ENCODE assay signal across 8 cellular contexts in genomic region chr15:70559223-70559823, GRCh38.
DNase-seq lines count a peak whose midpoint lies in the region; ATAC-seq and TF ChIP-seq lines count a peak whose summit lies in the region.

No MANE protein-coding gene starts in this region.

- no peak overlapping the region for H3K27ac Mint-ChIP-seq in stimulated activated naive B cell treated with anti-CD40 and anti-IgM and Interleukin-4, amounts not matched to agents 10 μg/mL and 1 μg/mL and 100 μg/mL, for 72 hours

- H4K20me1 ChIP-seq in BLaER1 (no peaks in the 10 kb centered on the region), SK-N-SH (ENCODE audit: insufficient read depth) (no peaks in the 10 kb centered on the region)

- H3K36me3 ChIP-seq in BLaER1 (no peaks in the 10 kb centered on the region), SK-N-SH (replicated peaks in 1 of 2; ENCODE audit: control insufficient read depth in 1 of 2, insufficient read depth in 2 of 2, low read length in 1 of 2) (no peaks in the 10 kb centered on the region)

- 53% methylated on average over 11 of the region's 11 CpGs for WGBS in SK-N-SH (ENCODE audit: low lambda C conversion rate)

- TF ChIP-seq RAD21 in SK-N-SH (IDR thresholded peaks at IDR 0.05; ENCODE audit: low read length) = no peak

- no peaks in the 10 kb centered on the region for H3K9me3 ChIP-seq in BLaER1
- no peaks in the 10 kb centered on the region for H3K9me3 ChIP-seq in SK-N-SH

- no peak overlapping the region for H3K4me3 Mint-ChIP-seq in stimulated activated naive B cell treated with anti-CD40 and anti-IgM and Interleukin-4, amounts not matched to agents 10 μg/mL and 1 μg/mL and 100 μg/mL, for 72 hours

- TF ChIP-seq CTCF in SK-N-SH (IDR thresholded peaks at IDR 0.05) = no peak

- peak; percentile 78 for ATAC-seq in stimulated activated naive B cell treated with anti-CD40 and anti-IgM and Interleukin-4, amounts not matched to agents 10 μg/mL and 1 μg/mL and 100 μg/mL, for 72 hours (replicated peaks)
- ATAC-seq in HG02870 (IDR thresholded peaks at IDR 0.05; ENCODE audit: unreplicated experiment) = no peak
- ATAC-seq in GM19035 (IDR thresholded peaks at IDR 0.05; ENCODE audit: unreplicated experiment) = no peak
- ATAC-seq in HG03469 (IDR thresholded peaks at IDR 0.05; ENCODE audit: unreplicated experiment) = no peak

- H3K36me3 Mint-ChIP-seq in stimulated activated naive B cell treated with anti-CD40 and anti-IgM and Interleukin-4, amounts not matched to agents 10 μg/mL and 1 μg/mL and 100 μg/mL, for 72 hours = no peaks in the 10 kb centered on the region

- H3K4me1 ChIP-seq in BLaER1 = peaks cover 30% of the 10 kb centered on the region
- H3K4me1 ChIP-seq in SK-N-SH (ENCODE audit: control insufficient read depth in 1 of 2, insufficient read depth in 2 of 2, low read depth in 1 of 2, low read length in 1 of 2) = peaks cover 4 to 13% of the 10 kb centered on the region in 2 experiments; a peak in 1 of 4 replicates

- H3K79me2 ChIP-seq in SK-N-SH (ENCODE audit: insufficient read depth) = no peaks in the 10 kb centered on the region

- no peaks in the 10 kb centered on the region for H3K9me2 ChIP-seq in SK-N-SH

- H3F3A ChIP-seq in SK-N-SH (replicated peaks; ENCODE audit: insufficient read depth) = no peaks in the 10 kb centered on the region

- POLR2A ChIA-PET in SK-N-SH (lab: Yijun Ruan, JAX) = no interaction called here

- no peak overlapping the region for H2AFZ ChIP-seq in SK-N-SH (ENCODE audit: low read depth)

- no peaks in the 10 kb centered on the region for H3K4me1 Mint-ChIP-seq in stimulated activated naive B cell treated with anti-CD40 and anti-IgM and Interleukin-4, amounts not matched to agents 10 μg/mL and 1 μg/mL and 100 μg/mL, for 72 hours

- H3K4me3 ChIP-seq in BLaER1 = no peak overlapping the region
- H3K4me3 ChIP-seq in SK-N-SH (ENCODE audit: low read depth in 2 of 2, low read length in 1 of 2) = no peak overlapping the region

- H3K27ac ChIP-seq in BLaER1 (no peak overlapping the region), SK-N-SH (ENCODE audit: low read depth in 2 of 2, low read length in 1 of 2) (no peak overlapping the region)

- H3K4me2 ChIP-seq in BLaER1 (peak overlapping the region; percentile 79), SK-N-SH (peak overlapping the region; percentile 13; the same call in 1 of the 2 replicates)

- H3K9ac ChIP-seq in BLaER1 = no peak overlapping the region
- H3K9ac ChIP-seq in SK-N-SH = no peak overlapping the region

- CTCF ChIA-PET in SK-N-SH (lab: Yijun Ruan, JAX) = interaction anchor here (1.0 kb wide), 1 partner anchor 163 kb away, joined by 3 read pairs; no protein-coding TSS in a partner anchor

- H3K9me3 Mint-ChIP-seq in stimulated activated naive B cell treated with anti-CD40 and anti-IgM and Interleukin-4, amounts not matched to agents 10 μg/mL and 1 μg/mL and 100 μg/mL, for 72 hours = no peaks in the 10 kb centered on the region

- DNase-seq in SK-N-SH (peak; percentile 61), lung microvascular endothelial cell (ENCODE audit: low read depth in 2 of 2) (peak; percentile 27 to 65)
- peak; percentile 23 for DNase-seq in activated naive CD8-positive, alpha-beta T cell treated with anti-CD3 and anti-CD28 coated beads, Interleukin-2, amount 50 U/mL, for 16 hours (ENCODE audit: low read depth, low spot score)
- DNase-seq in stimulated activated naive B cell treated with anti-CD40 and anti-IgM and Interleukin-4, amounts not matched to agents 10 μg/mL and 1 μg/mL and 100 μg/mL, for 72 hours = no peak

- no peak for TF ChIP-seq EP300 in SK-N-SH (IDR thresholded peaks at IDR 0.05; ENCODE audit: borderline replicate concordance in 1 of 2, low read depth in 1 of 2, low read length in 1 of 2)

- H3K27me3 ChIP-seq in BLaER1 (no peaks in the 10 kb centered on the region), SK-N-SH (ENCODE audit: insufficient read depth) (peaks cover 6% of the 10 kb centered on the region)

- H3K27me3 Mint-ChIP-seq in stimulated activated naive B cell treated with anti-CD40 and anti-IgM and Interleukin-4, amounts not matched to agents 10 μg/mL and 1 μg/mL and 100 μg/mL, for 72 hours = peaks cover 12 to 18% of the 10 kb centered on the region in 2 donors

TF ChIP-seq in SK-N-SH, 30 proteins besides CTCF, POLR2A, EP300 and RAD21:
- TF ChIP-seq RXRA (IDR thresholded peaks at IDR 0.05; ENCODE audit: borderline replicate concordance, low read depth) (no peak), SMC3 (IDR thresholded peaks at IDR 0.05; ENCODE audit: low read depth, low read length) (no peak), MEF2A (IDR thresholded peaks at IDR 0.05; ENCODE audit: borderline replicate concordance, low read depth) (no peak), ZBTB33 (IDR thresholded peaks at IDR 0.05; ENCODE audit: borderline replicate concordance, low read depth) (no peak), USF1 (IDR thresholded peaks at IDR 0.05; ENCODE audit: borderline replicate concordance, low read depth) (peak; percentile 36; the same call in 1 of the 2 replicates), TCF12 (IDR thresholded peaks at IDR 0.05) (no peak)
TF ChIP-seq in SK-N-SH: peak in this region for 1.

Comparison
In these comparisons a context has a peak if more than half of its experiments do, and no peak if none do; other contexts are left out.
1. ATAC-seq: peak in stimulated activated naive B cell treated with anti-CD40 and anti-IgM and Interleukin-4, amounts not matched to agents 10 μg/mL and 1 μg/mL and 100 μg/mL, for 72 hours (2 of 2); none in HG02870 (single experiment), GM19035 (single experiment) and HG03469 (single experiment).